ENCODE assay signal across 9 cellular contexts in the genomic region with DNA sequence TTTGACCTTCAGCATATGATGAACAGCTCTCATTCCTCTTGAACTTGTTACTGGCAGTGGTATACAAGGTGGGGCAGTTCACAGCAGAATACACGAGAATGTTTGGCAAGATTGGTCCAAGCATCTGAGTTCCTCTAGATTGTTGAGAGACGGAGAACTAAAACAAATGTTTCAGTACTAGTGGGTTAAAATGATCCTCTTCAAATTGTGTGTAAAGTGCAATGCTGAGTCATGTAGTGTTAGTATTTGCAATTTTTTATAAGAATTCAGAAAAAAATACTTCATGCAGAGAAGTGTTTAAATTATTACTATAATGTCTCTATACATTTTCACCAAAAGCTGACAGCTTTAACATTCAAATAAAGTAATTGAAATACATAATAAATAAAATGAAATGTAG.
"Had no signal": no experiment of that assay in that cellular context is flagged by ENCODE, and none has a peak within 500 bp of the region (broad histone marks: within the 10 kb centered on the region; RNA-seq: fewer than 3 reads in every experiment).

No MANE protein-coding gene starts in this region.

- H3K27me3 Mint-ChIP-seq: IgD-negative memory B cell had no signal

- H3K4me3 Mint-ChIP-seq: GM23338, H9, IgD-negative memory B cell had no signal

- H3K36me3 Mint-ChIP-seq: IgD-negative memory B cell had no signal

- ATAC-seq: GM23338 had no signal

- H3K27ac ChIP-seq: HL-60 had no signal

- H3K27ac Mint-ChIP-seq: GM23338, H9, IgD-negative memory B cell had no signal

- FAIRE-seq: H1, H54, HTR-8/SVneo had no signal

- H3K9me3 Mint-ChIP-seq: GM23338 had no signal

- H3K4me3 ChIP-seq: GM23338 had no signal

- DNase-seq: H9, HCEC 1CT, KBM-7 had no signal

- H2AFZ ChIP-seq: GM23338 had no signal

- H3K4me1 Mint-ChIP-seq: GM23338, H9, IgD-negative memory B cell had no signal

- H3K4me2 ChIP-seq: GM23338 had no signal
